33 cellular contexts compared by ENCODE assay signal in genomic region chr4:107071108-107071507, GRCh38.
"Had no signal": no experiment of that assay in that cellular context is flagged by ENCODE, and none has a peak within 500 bp of the region (broad histone marks: within the 10 kb centered on the region; RNA-seq: fewer than 3 reads in every experiment).

No MANE protein-coding gene starts in this region.

- H3K27me3 ChIP-seq: SJSA1 had no signal

- H3K27ac ChIP-seq: KMS-11, SJSA1, WERI-Rb-1 had no signal

- H3K9ac ChIP-seq: KMS-11 had no signal

- H3K36me3 ChIP-seq: SJSA1, WERI-Rb-1 had no signal

- DNase-seq: activated CD4-positive, alpha-beta memory T cell treated with anti-CD3 and anti-CD28 coated beads, Interleukin-2, amount 10 ng/mL, durations not matched to agents 7 days and 5 days; activated CD4-positive, alpha-beta T cell treated with anti-CD3 and anti-CD28 coated beads for 1 hour; activated CD4-positive, alpha-beta T cell treated with anti-CD3 and anti-CD28 coated beads for 48 hours; activated CD4-positive, CD25-positive, alpha-beta regulatory T cell; activated CD8-positive, alpha-beta memory T cell treated with anti-CD3 and anti-CD28 coated beads for 24 hours; activated CD8-positive, alpha-beta memory T cell treated with anti-CD3 and anti-CD28 coated beads, Interleukin-2, amount 10 ng/mL, durations not matched to agents 7 days and 5 days; activated CD8-positive, alpha-beta memory T cell treated with anti-CD3 and anti-CD28 coated beads, Interleukin-2, amount 50 U/mL, for 48 hours; activated effector memory CD4-positive, alpha-beta T cell treated with Interleukin-2 at 50 U/mL for 16 hours; activated naive CD4-positive, alpha-beta T cell treated with anti-CD3 and anti-CD28 coated beads, Interleukin-2, amount 10 ng/mL, durations not matched to agents 7 days and 5 days; activated naive CD8-positive, alpha-beta T cell treated with anti-CD3 and anti-CD28 coated beads, Interleukin-2, amount 50 U/mL, for 24 hours; activated T-cell treated with anti-CD3 and anti-CD28 coated beads, Interleukin-2, amount 50 U/mL, for 48 hours; anterior cingulate cortex; central memory CD4-positive, alpha-beta T cell; NCI-H1105; NCI-H1417 treated with DMSO at 0.1 percent for 48 hours; NCI-H1694; NCI-H1930; NCI-H2081 treated with DMSO at 0.1 percent for 48 hours; NCI-H2171 treated with DMSO at 0.1 percent for 48 hours; NCI-H2227 treated with DMSO at 0.1 percent for 48 hours; NCI-H446; NCI-H510A treated with DMSO at 0.1 percent for 48 hours; NCI-H526 treated with DMSO at 0.1 percent for 48 hours; NCI-H774; SHP77; SW 1271; T-helper 1 cell; T-helper 2 cell; T1000; WERI-Rb-1 had no signal

- H3K4me3 ChIP-seq: SJSA1 had no signal

- ATAC-seq: activated CD8-positive, alpha-beta memory T cell treated with anti-CD3 and anti-CD28 coated beads, Interleukin-2, amount 10 ng/mL, durations not matched to agents 7 days and 5 days; activated naive CD8-positive, alpha-beta T cell treated with anti-CD3 and anti-CD28 coated beads, Interleukin-2, amount 50 U/mL, for 24 hours; Panc1 had no signal

- H3K4me2 ChIP-seq: KMS-11 had no signal

- H3K9me3 ChIP-seq: SJSA1 had no signal
